ENCODE assay signal across 24 cellular contexts in the genomic region with DNA sequence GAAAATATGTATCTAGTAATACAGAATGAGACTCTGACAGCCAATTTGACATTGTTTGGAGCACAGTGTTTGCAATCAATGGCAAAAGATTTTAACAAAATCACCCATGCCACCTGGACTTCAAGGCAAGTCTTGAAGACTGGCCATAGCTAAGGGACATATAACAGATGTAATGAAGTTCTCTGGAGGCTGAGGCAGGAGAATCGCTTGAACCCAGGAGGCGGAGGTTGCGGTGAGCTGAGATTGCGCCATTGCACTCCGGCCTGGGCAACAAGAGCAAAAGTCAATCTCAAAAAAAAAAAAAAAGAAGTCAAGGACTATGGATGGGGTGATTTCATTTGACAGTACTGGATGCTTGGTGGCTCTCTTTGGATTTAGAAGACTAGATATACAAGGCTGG.
"Had no signal": no experiment of that assay in that cellular context is flagged by ENCODE, and none has a peak within 500 bp of the region (broad histone marks: within the 10 kb centered on the region; RNA-seq: fewer than 3 reads in every experiment).

No MANE protein-coding gene starts in this region.

- H3K79me2 ChIP-seq: parathyroid adenoma had no signal

- H2AFZ ChIP-seq: neural progenitor cell, parathyroid adenoma had no signal

- H3K27ac ChIP-seq: coronary artery, esophagus squamous epithelium, neural progenitor cell, parathyroid adenoma, prostate gland, right atrium auricular region, stomach, thyroid gland had no signal

- H3K4me1 ChIP-seq: neural progenitor cell, parathyroid adenoma, prostate gland, thyroid gland had no signal

- H3K9me3 Mint-ChIP-seq: immature natural killer cell, memory B cell, nephron, neural progenitor cell had no signal

- H3K4me2 ChIP-seq: neural progenitor cell, smooth muscle cell had no signal

- H3K36me3 Mint-ChIP-seq: immature natural killer cell, memory B cell, neural progenitor cell had no signal

- H3K9me3 ChIP-seq: esophagus squamous epithelium, prostate gland, right atrium auricular region, stomach, thyroid gland had no signal

- DNase-seq: dermis blood vessel endothelial cell; effector memory CD4-positive, alpha-beta T cell; esophagus squamous epithelium; foreskin melanocyte; hypothalamus; immature natural killer cell; stimulated activated CD4-positive, alpha-beta T cell treated with anti-CD3 and anti-CD28 coated beads, Interleukin-12 subunit alpha, Interleukin-12 subunit beta, amount 100 ng/mL, for 4 hours; stimulated activated CD4-positive, alpha-beta T cell treated with anti-CD3 and anti-CD28 coated beads, Interleukin-1b, Interleukin-23, amount 100 ng/mL, for 48 hours; stimulated activated CD4-positive, alpha-beta T cell treated with anti-CD3 and anti-CD28 coated beads, Interleukin-4, amount 100 ng/mL, for 1 hour; stimulated activated CD8-positive, alpha-beta memory T cell treated with anti-CD3 and anti-CD28 coated beads, Interleukin-4, amount 100 ng/mL, for 48 hours; stimulated activated naive CD4-positive, alpha-beta T cell treated with Interleukin-2 at 50 U/mL for 16 hours; stomach; thyroid gland; trophoblast cell had no signal

- H3K27ac Mint-ChIP-seq: immature natural killer cell, memory B cell, nephron, neural progenitor cell had no signal

- H3K4me3 Mint-ChIP-seq: immature natural killer cell, memory B cell, nephron, neural progenitor cell had no signal

- H3K4me1 Mint-ChIP-seq: nephron had no signal

- ATAC-seq: sciatic nerve had no signal

- H3K36me3 ChIP-seq: esophagus squamous epithelium, neural progenitor cell, prostate gland, right atrium auricular region, stomach, thyroid gland had no signal

- H3K4me3 ChIP-seq: coronary artery, esophagus squamous epithelium, lung, neural progenitor cell, prostate gland, right atrium auricular region, smooth muscle cell, stomach, thyroid gland had no signal
